8 cellular contexts compared by ENCODE assay signal in the genomic region with DNA sequence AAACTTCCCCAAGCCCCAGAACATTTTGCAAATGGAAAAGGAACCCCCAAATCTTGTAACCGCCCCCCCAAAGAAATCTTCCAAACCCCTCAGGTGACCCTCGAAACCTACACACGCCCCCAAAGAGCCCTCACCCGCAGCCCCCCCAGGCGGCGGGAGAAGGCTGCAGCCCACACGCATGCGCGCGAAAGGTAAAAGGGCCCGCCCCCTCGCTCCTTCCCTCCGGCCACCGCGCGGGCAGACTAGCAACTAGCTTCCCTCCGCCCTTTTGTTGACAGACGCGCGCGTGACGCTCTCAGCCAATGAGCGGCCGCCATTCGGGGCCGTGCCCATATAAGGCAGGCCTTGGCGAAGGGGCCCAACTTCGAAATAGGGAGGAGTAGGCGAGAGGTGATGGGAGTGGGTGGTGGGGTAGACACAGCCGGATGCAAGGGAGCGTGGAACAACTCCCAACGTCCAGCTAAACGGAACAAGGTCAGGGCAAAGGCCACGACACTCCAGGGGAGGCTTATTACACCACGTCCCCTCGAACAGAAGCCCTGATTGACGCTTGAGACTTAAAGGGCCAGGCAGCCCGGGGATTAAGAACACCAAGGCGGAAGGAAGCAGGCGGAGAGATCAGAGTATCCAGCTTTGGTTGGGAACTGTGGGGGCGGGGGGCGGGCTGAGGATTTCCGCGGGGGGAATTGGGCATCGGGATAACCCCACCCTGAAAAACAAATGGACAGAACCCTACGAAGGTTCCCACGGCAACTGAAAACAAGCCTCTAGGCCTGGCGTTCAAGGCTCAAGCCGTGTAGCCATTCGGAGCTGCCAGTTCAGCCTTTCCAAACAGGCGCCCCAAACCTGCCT. TPM values are rescaled to one million over a fixed set of nuclear protein-coding genes. Genes with fewer than 3 reads are reported as not detected.
DNase-seq lines count a peak whose midpoint lies in the region; ATAC-seq lines count a peak whose summit lies in the region.

No MANE protein-coding gene starts in this region.

- H3K9ac ChIP-seq in BLaER1 treated with 17β-estradiol and CSF1 and Interleukin-3, amounts not matched to agents 10 nM and 100 nM, result peak overlapping the region; percentile 85 to 94 (median 89)

- peak overlapping the region; percentile 80 to 91 (median 87) for H3K27ac ChIP-seq in BLaER1 treated with 17β-estradiol and CSF1 and Interleukin-3, amounts not matched to agents 10 nM and 100 nM

- 0 out of 22 replicates have a peak, but pooled peaks cover 0 to 5% (median 0%) of the 10 kb centered on the region in 11 experiments for H3K9me3 ChIP-seq in BLaER1 treated with 17β-estradiol and CSF1 and Interleukin-3, amounts not matched to agents 10 nM and 100 nM (replicated peaks in 1 of 11)

- DNase-seq in NCI-H69 (lab: John Stamatoyannopoulos, UW), result peak; percentile 99
- DNase-seq in activated CD4-positive, alpha-beta T cell treated with anti-CD3 and anti-CD28 coated beads, Interleukin-2, amount 50 U/mL, for 1 hour, result peak; percentile 96
- DNase-seq in cortex of kidney (lab: John Stamatoyannopoulos, UW), result peak; percentile 86
- peak; percentile 98 to 99 for DNase-seq in left colon
- DNase-seq in stimulated activated CD4-positive, alpha-beta T cell treated with anti-CD3 and anti-CD28 coated beads, Interleukin-1b, Interleukin-23, amount 100 ng/mL, for 4 hours (ENCODE audit: low read depth in 2 of 2), result peak; percentile 91 to 94

- no peaks in the 10 kb centered on the region for H3K27me3 ChIP-seq in BLaER1 treated with 17β-estradiol and CSF1 and Interleukin-3, amounts not matched to agents 10 nM and 100 nM

- peak overlapping the region; percentile 89 to 99 (median 96) for H3K4me2 ChIP-seq in BLaER1 treated with 17β-estradiol and CSF1 and Interleukin-3, amounts not matched to agents 10 nM and 100 nM

- peaks cover 30 to 54% (median 42%) of the 10 kb centered on the region in 11 experiments for H3K36me3 ChIP-seq in BLaER1 treated with 17β-estradiol and CSF1 and Interleukin-3, amounts not matched to agents 10 nM and 100 nM

- ATAC-seq in GM19351 (IDR thresholded peaks at IDR 0.05; ENCODE audit: unreplicated experiment), result peak; percentile 91
- peak; percentile 92 for ATAC-seq in HG03520 (IDR thresholded peaks at IDR 0.05; ENCODE audit: unreplicated experiment)
- peak; percentile 84 for ATAC-seq in left colon

- H3K4me1 ChIP-seq in BLaER1 treated with 17β-estradiol and CSF1 and Interleukin-3, amounts not matched to agents 10 nM and 100 nM, result peaks cover 20 to 61% (median 28%) of the 10 kb centered on the region in 10 experiments

- peaks cover 0 to 44% (median 23%) of the 10 kb centered on the region in 11 experiments; a peak in 17 of 22 replicates for H4K20me1 ChIP-seq in BLaER1 treated with 17β-estradiol and CSF1 and Interleukin-3, amounts not matched to agents 10 nM and 100 nM

- intact Hi-C loops in left colon (cut with DNase I, micrococcal nuclease), result loop anchor here in 1 of 2 donors (10.0 kb wide), 1 partner anchor 47 kb away; a partner anchor contains a TSS

- H3K4me3 ChIP-seq in BLaER1 treated with 17β-estradiol and CSF1 and Interleukin-3, amounts not matched to agents 10 nM and 100 nM, result peak overlapping the region; percentile 74 to 85 (median 80)

RNA-seq across cellular contexts. Expression of a gene that starts 13.3 kb away (rescaled TPM):
- total RNA-seq in left colon, result 10 to 100 TPM; 27.3 to 28.0 TPM

RNA-seq across cellular contexts. Expression of a gene that starts 15.9 kb away (rescaled TPM):
- total RNA-seq in left colon, result not detected

RNA-seq across cellular contexts. Expression of a gene that starts 24.9 kb away (rescaled TPM):
- 10 to 100 TPM in 1 of 2 donors, 1 to 10 TPM in 1; 10.0 to 10.3 TPM for total RNA-seq in left colon

RNA-seq across cellular contexts. Expression of a gene that starts 25.6 kb away (rescaled TPM):
- 100 to 1,000 TPM; 205 to 223 TPM for total RNA-seq in left colon

RNA-seq across cellular contexts. Expression of a gene that starts 49.3 kb away (rescaled TPM):
- 10 to 100 TPM; 21.2 to 22.6 TPM for total RNA-seq in left colon

Comparison
In these comparisons a context has a peak if more than half of its experiments do, and no peak if none do; other contexts are left out.
1. Peak in every context shown above with its lines: DNase-seq, ATAC-seq, H3K4me3 ChIP-seq and H3K27ac ChIP-seq.